In genomic region chr17:37180371-37180770, GRCh38 we compare ENCODE assay signal across 14 cellular contexts.
"Had no signal": no experiment of that assay in that cellular context is flagged by ENCODE, and none has a peak within 500 bp of the region (broad histone marks: within the 10 kb centered on the region; RNA-seq: fewer than 3 reads in every experiment).

No MANE protein-coding gene starts in this region.

- DNase-seq: activated CD8-positive, alpha-beta memory T cell treated with anti-CD3 and anti-CD28 coated beads for 24 hours; activated naive CD4-positive, alpha-beta T cell treated with Interleukin-2 at 50 U/mL for 16 hours; activated naive CD8-positive, alpha-beta T cell treated with anti-CD3 and anti-CD28 coated beads, Interleukin-2, amount 50 U/mL, for 24 hours; endodermal cell; islet precursor cell; left lung; occipital lobe; sigmoid colon; stimulated activated CD4-positive, alpha-beta T cell treated with anti-CD3 and anti-CD28 coated beads, Interleukin-2, amount 100 ng/mL, for 48 hours; stimulated activated naive CD4-positive, alpha-beta T cell treated with Interleukin-2 at 50 U/mL for 16 hours; T1000; WERI-Rb-1 had no signal

- H3K4me3 ChIP-seq: esophagus muscularis mucosa, left lung, sigmoid colon, suprapubic skin had no signal

- H3K27ac ChIP-seq: esophagus muscularis mucosa, left lung, sigmoid colon, suprapubic skin, WERI-Rb-1 had no signal

- H3K4me1 ChIP-seq: esophagus muscularis mucosa, left lung, sigmoid colon had no signal

- H3K27me3 ChIP-seq: esophagus muscularis mucosa, left lung, sigmoid colon, suprapubic skin had no signal

- H3K9me3 ChIP-seq: esophagus muscularis mucosa, left lung, sigmoid colon, suprapubic skin had no signal

- ATAC-seq: activated naive CD8-positive, alpha-beta T cell treated with anti-CD3 and anti-CD28 coated beads, Interleukin-2, amount 50 U/mL, for 24 hours; left lung had no signal
